In genomic region chr15:101170568-101171350, GRCh38 we compare ENCODE assay signal across 12 cellular contexts.
A peak's percentile ranks its signal among the peaks of the same experiment; 100 is the strongest.
DNase-seq lines count a peak whose midpoint lies in the region; ATAC-seq and TF ChIP-seq lines count a peak whose summit lies in the region.
"Had no signal": no experiment of that assay in that cellular context is flagged by ENCODE, and none has a peak within 500 bp of the region (broad histone marks: within the 10 kb centered on the region; RNA-seq: fewer than 3 reads in every experiment).

No MANE protein-coding gene starts in this region.

- H3K27ac ChIP-seq in IMR-90 (ENCODE audit: insufficient read depth, low read length) (peak overlapping the region; percentile 45), coronary artery (peak overlapping the region; percentile 90 to 92), prostate gland (peak overlapping the region; percentile 19 to 44)

- ATAC-seq in IMR-90 (ENCODE audit: low read depth): peak; percentile 46
- ATAC-seq in stimulated activated naive CD8-positive, alpha-beta T cell treated with anti-CD3 and anti-CD28 coated beads, Interleukin-15, Interleukin-2, amounts not matched to agents 100 U/mL and 50 U/mL, for 24 hours: no peak
- no peak for ATAC-seq in GM18520 (IDR thresholded peaks at IDR 0.05; ENCODE audit: unreplicated experiment)
- ATAC-seq: activated naive CD4-positive, alpha-beta T cell treated with anti-CD3 and anti-CD28 coated beads, Interleukin-2, amount 50 U/mL, for 72 hours had no signal

- peak overlapping the region; percentile 69 for H2AFZ ChIP-seq in IMR-90 (replicated peaks; ENCODE audit: low read length, poor library complexity)

- H3K27me3 ChIP-seq in IMR-90 (ENCODE audit: control insufficient read depth, insufficient read depth, low read length): no peaks in the 10 kb centered on the region
- no peaks in the 10 kb centered on the region for H3K27me3 ChIP-seq in prostate gland (replicated peaks; ENCODE audit: insufficient read depth)

- H2BK120ac ChIP-seq in IMR-90 (ENCODE audit: low read depth, low read length): peak overlapping the region; percentile 87

- peak overlapping the region; percentile 32; the same call in 1 of the 2 replicates for H3K56ac ChIP-seq in IMR-90 (ENCODE audit: extremely low read depth, insufficient read depth, low read length)

- TF ChIP-seq POLR2A in IMR-90 (IDR thresholded peaks at IDR 0.05; ENCODE audit: low read depth, low read length) (0 out of 2 replicates have a peak, but pooled peaks have one; percentile 8), prostate gland (IDR thresholded peaks at IDR 0.05) (no peak)

- POLR2A ChIA-PET in IMR-90 (lab: Charles Lee; ENCODE audit: unreplicated experiment): no interaction called here

- peak overlapping the region; percentile 81 for H4K5ac ChIP-seq in IMR-90 (ENCODE audit: low read depth, low read length)

- peak overlapping the region; percentile 99 for H2BK15ac ChIP-seq in IMR-90 (ENCODE audit: low read depth, low read length)

- DNase-seq in AG09309 (ENCODE audit: low read depth) (peak; percentile 76), IMR-90 (peak; percentile 87), coronary artery (ENCODE audit: low spot score) (peak; percentile 83), prostate gland (ENCODE audit: low spot score) (no peak), 8988T (no peak), NCI-H2081 treated with DMSO at 0.1 percent for 48 hours (lab: John Stamatoyannopoulos, UW) (no peak)
- no peak for DNase-seq in stimulated activated naive CD8-positive, alpha-beta T cell treated with anti-CD3 and anti-CD28 coated beads, Interleukin-15, Interleukin-2, amounts not matched to agents 100 U/mL and 50 U/mL, for 24 hours
- DNase-seq: activated CD4-positive, alpha-beta T cell treated with anti-CD3 and anti-CD28 coated beads for 48 hours; CD8-positive, alpha-beta memory T cell; NCI-H2081 had no signal

- H2AK9ac ChIP-seq in IMR-90 (replicated peaks; ENCODE audit: low read depth, low read length, poor library complexity): peak overlapping the region; percentile 57

- peak overlapping the region; percentile 90 for H2BK20ac ChIP-seq in IMR-90 (ENCODE audit: low read depth, low read length)

- no peak overlapping the region for H3K4me3 ChIP-seq in AG09309 (ENCODE audit: control insufficient read depth, low read depth, low read length)
- H3K4me3 ChIP-seq in IMR-90 (ENCODE audit: insufficient read depth, low read depth, low read length): no peak overlapping the region
- no peak overlapping the region for H3K4me3 ChIP-seq in coronary artery
- H3K4me3 ChIP-seq in prostate gland: no peak overlapping the region

- no TSS peak for BruUV-seq in IMR-90 (replicated peaks; lab: Mats Ljungman, UMichigan)

- 42% methylated on average over 13 of the region's 20 CpGs; no CpG with 5 or more reads in 1 of the 2 experiments for WGBS in IMR-90 (ENCODE audit: extremely low coverage in 2 of 2, insufficient read length in 1 of 2), 2 experiments
- 62% methylated on average over 20 of the region's 20 CpGs for WGBS in prostate gland

- TF ChIP-seq RAD21 in IMR-90 (IDR thresholded peaks at IDR 0.05; ENCODE audit: low read length): no peak; the same call in 1 of the 2 replicates

- H3K36me3 ChIP-seq in IMR-90 (ENCODE audit: control insufficient read depth, insufficient read depth, low read length) (peaks cover 22% of the 10 kb centered on the region), prostate gland (no peaks in the 10 kb centered on the region)

- peaks cover 6% of the 10 kb centered on the region; the same call in 1 of the 2 replicates for H4K20me1 ChIP-seq in IMR-90 (ENCODE audit: insufficient read depth, low read length)

- peaks cover 25 to 67% of the 10 kb centered on the region in 2 experiments for H3K79me1 ChIP-seq in IMR-90 (ENCODE audit: low read depth in 1 of 2, low read length in 2 of 2)

- peak overlapping the region; percentile 77 for H2BK5ac ChIP-seq in IMR-90 (ENCODE audit: low read depth, low read length, poor library complexity, severe bottlenecking)

- H3K14ac ChIP-seq in IMR-90 (replicated peaks; ENCODE audit: low read depth, low read length): peak overlapping the region; percentile 95

- CTCF ChIA-PET in IMR-90 (lab: Yijun Ruan, JAX): interaction anchor here (1.5 kb wide), 1 partner anchor 17 kb away, joined by 5 read pairs; no protein-coding TSS in a partner anchor

- no peak overlapping the region for H3K9ac ChIP-seq in IMR-90 (ENCODE audit: low read depth, low read length)

- peak overlapping the region; percentile 59; the same call in 1 of the 2 replicates for H3K18ac ChIP-seq in IMR-90 (ENCODE audit: low read depth, low read length)

- peak overlapping the region; percentile 96 for H3K4ac ChIP-seq in IMR-90 (ENCODE audit: low read depth, low read length)

- peak overlapping the region; percentile 32; the same call in 1 of the 2 replicates for H3K4me2 ChIP-seq in IMR-90 (ENCODE audit: low read depth, low read length)

- peaks cover 4% of the 10 kb centered on the region for H3K9me3 ChIP-seq in IMR-90 (ENCODE audit: control insufficient read depth, insufficient read depth, low read length)
- H3K9me3 ChIP-seq in prostate gland: no peaks in the 10 kb centered on the region

- H3K9me1 ChIP-seq in IMR-90 (ENCODE audit: insufficient read depth, low read length): peaks cover 44% of the 10 kb centered on the region

- H3K23ac ChIP-seq in IMR-90 (ENCODE audit: low read depth, low read length): peak overlapping the region; percentile 99

- dilution Hi-C loops in IMR-90 (cut with HindIII; ENCODE audit: low sequenced_read_pairs, unreplicated experiment): no loop called here

- H3K4me1 ChIP-seq in IMR-90 (ENCODE audit: control insufficient read depth, insufficient read depth, low read length) (peaks cover 44% of the 10 kb centered on the region), prostate gland (replicated peaks) (peaks cover 3% of the 10 kb centered on the region)

- peak overlapping the region; percentile 43 to 84 for H4K8ac ChIP-seq in IMR-90 (ENCODE audit: low read depth in 2 of 2, low read length in 2 of 2)

- TF ChIP-seq CTCF in AG09309 (IDR thresholded peaks at IDR 0.05; ENCODE audit: control insufficient read depth, insufficient read depth, low read depth, low read length, missing control alignments) (no peak), IMR-90 (conservative IDR thresholded peaks at IDR 0.05; ENCODE audit: low read depth, low read length) (no peak), coronary artery (IDR thresholded peaks at IDR 0.05) (no peak), prostate gland (IDR thresholded peaks at IDR 0.05) (no peak)

- H2AK5ac ChIP-seq in IMR-90 (ENCODE audit: low read depth, low read length): peak overlapping the region; percentile 97

- H4K91ac ChIP-seq in IMR-90 (ENCODE audit: insufficient read depth, low read depth, low read length): peak overlapping the region; percentile 94

- in situ Hi-C loops in IMR-90 (cut with MboI; ENCODE audit: low sequenced_read_pairs): no loop called here

- intact Hi-C loops in IMR-90 (cut with micrococcal nuclease): no loop called here
- intact Hi-C loops in prostate gland (cut with DNase I): no loop called here

TF ChIP-seq in IMR-90, 13 proteins besides CTCF, POLR2A, EP300 and RAD21:
- TF ChIP-seq CHD1 (IDR thresholded peaks at IDR 0.05; ENCODE audit: low read depth, low read length) (0 out of 2 replicates have a peak, but pooled peaks have one; percentile 19), RCOR1 (IDR thresholded peaks at IDR 0.05; ENCODE audit: insufficient replicate concordance, low read length) (peak; percentile 2), BHLHE40 (IDR thresholded peaks at IDR 0.05; ENCODE audit: low read depth, low read length) (peak; percentile 4; the same call in 1 of the 2 replicates), FOS (IDR thresholded peaks at IDR 0.05; ENCODE audit: low read depth, low read length) (peak; percentile 79), MAFK (IDR thresholded peaks at IDR 0.05; ENCODE audit: low read depth, low read length) (peak; percentile 85), RFX5 (IDR thresholded peaks at IDR 0.05; ENCODE audit: low read depth, low read length) (no peak), MAZ (IDR thresholded peaks at IDR 0.05; ENCODE audit: borderline replicate concordance, low read depth, low read length) (0 out of 2 replicates have a peak, but pooled peaks have one; percentile 10), CEBPB (IDR thresholded peaks at IDR 0.05; ENCODE audit: low read depth, low read length) (peak; percentile 76; the same call in 1 of the 2 replicates), NFE2L2 (IDR thresholded peaks at IDR 0.05; ENCODE audit: low read depth, low read length) (0 out of 2 replicates have a peak, but pooled peaks have one; percentile 9), MXI1 (IDR thresholded peaks at IDR 0.05; ENCODE audit: borderline replicate concordance, low read depth, low read length) (no peak)

Comparison
In these comparisons a context has a peak if more than half of its experiments do, and no peak if none do; other contexts are left out.
1. DNase-seq: peak in AG09309 (single experiment), IMR-90 (single experiment) and coronary artery (single experiment); none in prostate gland (single experiment), stimulated activated naive CD8-positive, alpha-beta T cell treated with anti-CD3 and anti-CD28 coated beads, Interleukin-15, Interleukin-2, amounts not matched to agents 100 U/mL and 50 U/mL, for 24 hours (single experiment), 8988T (single experiment) and NCI-H2081 treated with DMSO at 0.1 percent for 48 hours (single experiment).
2. H3K27ac ChIP-seq: peak in every context shown above with its lines; median percentile 91 in coronary artery; 45 in IMR-90; 32 in prostate gland.